In the genomic region with DNA sequence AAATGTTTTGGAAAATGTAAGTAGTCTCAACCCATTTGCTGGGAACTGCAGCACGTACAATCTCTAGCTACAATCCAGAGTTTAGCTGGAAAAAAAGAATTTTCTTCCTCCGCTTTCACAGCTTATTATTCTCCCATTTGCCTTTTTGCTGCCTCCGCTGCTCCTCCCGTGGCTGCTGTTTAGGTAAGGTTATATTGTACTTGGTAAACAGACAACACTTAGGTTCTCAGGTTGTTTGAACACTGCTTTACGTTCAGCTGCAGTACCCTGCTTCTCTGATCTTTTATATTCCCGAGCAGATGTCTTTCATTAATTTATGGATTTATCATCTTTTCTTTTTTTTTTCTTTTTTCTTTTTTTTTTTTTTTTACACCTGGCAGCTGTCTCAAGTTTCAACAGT, we compare ENCODE assay signal across 19 cellular contexts. TPM values are rescaled to one million over a fixed set of nuclear protein-coding genes. Genes with fewer than 3 reads are reported as not detected.
DNase-seq lines count a peak whose midpoint lies in the region; ATAC-seq and TF ChIP-seq lines count a peak whose summit lies in the region.
"Had no signal": no experiment of that assay in that cellular context is flagged by ENCODE, and none has a peak within 500 bp of the region (broad histone marks: within the 10 kb centered on the region; RNA-seq: fewer than 3 reads in every experiment).

No MANE protein-coding gene starts in this region.

- peak in 1 of 56 donors; percentile 19 for TF ChIP-seq CTCF in dorsolateral prefrontal cortex (IDR thresholded peaks at IDR 0.05 in 54 of 56, conservative IDR thresholded peaks at IDR 0.05 in 2 of 56; ENCODE audit: low read depth in 1 of 56, partially characterized antibody in 56 of 56)

- H3K4me3 ChIP-seq in dorsolateral prefrontal cortex, result peak overlapping the region in 16 of 59 donors; percentile 0 to 33 (median 16)
- H3K4me3 ChIP-seq: neural progenitor cell, PC-9, tibial nerve had no signal

- peak overlapping the region in 58 of 59 donors; percentile 6 to 96 (median 81) for H3K27ac ChIP-seq in dorsolateral prefrontal cortex
- H3K27ac ChIP-seq: neural progenitor cell, PC-9, tibial nerve had no signal

- ATAC-seq in GM21576 (IDR thresholded peaks at IDR 0.05; ENCODE audit: unreplicated experiment) (no peak), HG02970 (IDR thresholded peaks at IDR 0.05; ENCODE audit: low FRiP score, unreplicated experiment) (no peak), GM18511 (IDR thresholded peaks at IDR 0.05; ENCODE audit: unreplicated experiment) (no peak)

- H3K27me3 ChIP-seq in dorsolateral prefrontal cortex, result peaks cover 0 to 3% (median 0%) of the 10 kb centered on the region in 45 donors
- H3K27me3 ChIP-seq: neural progenitor cell, tibial nerve had no signal

- intact Hi-C loops in dorsolateral prefrontal cortex (cut with DNase I), result no loop called here

- peak; percentile 79 for DNase-seq in NCI-H345 (lab: John Stamatoyannopoulos, UW)
- DNase-seq in NCI-H345 treated with DMSO at 0.1 percent for 48 hours (lab: John Stamatoyannopoulos, UW; ENCODE audit: unreplicated experiment), result no peak
- DNase-seq in NCI-H510A treated with DMSO at 0.1 percent for 48 hours (lab: John Stamatoyannopoulos, UW), result peak; percentile 87
- DNase-seq in dorsolateral prefrontal cortex, result no peak
- peak; percentile 68 for DNase-seq in superior temporal gyrus (ENCODE audit: extremely low spot score)
- DNase-seq: activated B cell treated with CpG ODN at 0.5 μM for 24 hours; activated CD8-positive, alpha-beta memory T cell treated with anti-CD3 and anti-CD28 coated beads, Interleukin-2, amount 50 U/mL, for 4 hours; activated naive CD4-positive, alpha-beta T cell treated with Interleukin-2 at 50 U/mL for 16 hours; GDM1; Kasumi-1; NCI-H226; PC-9; right cardiac atrium; stimulated activated CD8-positive, alpha-beta memory T cell treated with anti-CD3 and anti-CD28 coated beads, Interleukin-4, amount 100 ng/mL, for 48 hours had no signal

RNA-seq across cellular contexts. Expression of a gene that starts 14.3 kb away (rescaled TPM):
- total RNA-seq in dorsolateral prefrontal cortex, result 100 to 1,000 TPM in 1 of 120 experiments, 10 to 100 TPM in 119; 15.7 to 146 (median 33.4) TPM
- total RNA-seq: PC-9 had no signal

Comparison
In these comparisons a context has a peak if more than half of its experiments do, and no peak if none do; other contexts are left out.
1. DNase-seq: peak in NCI-H345 (single experiment), NCI-H510A treated with DMSO at 0.1 percent for 48 hours (single experiment) and superior temporal gyrus (single experiment); none in NCI-H345 treated with DMSO at 0.1 percent for 48 hours (single experiment) and dorsolateral prefrontal cortex (0 of 10).